7 cellular contexts compared by ENCODE assay signal in the genomic region with DNA sequence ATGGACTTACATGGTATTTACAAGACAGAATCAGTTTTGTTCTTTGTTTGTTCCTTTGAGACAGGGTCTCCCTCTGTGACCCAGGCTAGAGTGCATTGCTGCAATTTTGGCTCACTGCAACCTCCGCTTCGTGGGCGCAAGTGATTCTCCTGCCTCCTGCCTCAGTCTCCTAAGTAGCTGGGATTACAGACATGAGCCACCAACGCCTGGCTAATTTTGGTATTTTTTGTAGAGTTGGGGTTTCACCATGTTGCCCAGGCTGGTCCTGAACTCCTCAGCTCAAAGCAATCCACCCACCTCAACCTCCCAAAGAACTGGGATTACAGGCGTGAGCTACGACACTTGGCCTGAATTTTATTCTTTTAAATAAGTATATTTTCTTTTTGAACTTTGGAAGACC.
"Had no signal": no experiment of that assay in that cellular context is flagged by ENCODE, and none has a peak within 500 bp of the region (broad histone marks: within the 10 kb centered on the region; RNA-seq: fewer than 3 reads in every experiment).

No MANE protein-coding gene starts in this region.

- DNase-seq: H9, HCEC 1CT had no signal

- H3K4me3 Mint-ChIP-seq: GM23338, H9, IgD-negative memory B cell had no signal

- ATAC-seq: GM23338, HepG2 had no signal

- H3K9me3 Mint-ChIP-seq: GM23338, H9, IgD-negative memory B cell had no signal

- H3K27ac Mint-ChIP-seq: GM23338, H9, IgD-negative memory B cell had no signal

- H3K4me1 Mint-ChIP-seq: GM23338, H9 had no signal

- FAIRE-seq: H1, H54, HepG2 had no signal

- H3K27me3 Mint-ChIP-seq: IgD-negative memory B cell had no signal
